In the genomic region with DNA sequence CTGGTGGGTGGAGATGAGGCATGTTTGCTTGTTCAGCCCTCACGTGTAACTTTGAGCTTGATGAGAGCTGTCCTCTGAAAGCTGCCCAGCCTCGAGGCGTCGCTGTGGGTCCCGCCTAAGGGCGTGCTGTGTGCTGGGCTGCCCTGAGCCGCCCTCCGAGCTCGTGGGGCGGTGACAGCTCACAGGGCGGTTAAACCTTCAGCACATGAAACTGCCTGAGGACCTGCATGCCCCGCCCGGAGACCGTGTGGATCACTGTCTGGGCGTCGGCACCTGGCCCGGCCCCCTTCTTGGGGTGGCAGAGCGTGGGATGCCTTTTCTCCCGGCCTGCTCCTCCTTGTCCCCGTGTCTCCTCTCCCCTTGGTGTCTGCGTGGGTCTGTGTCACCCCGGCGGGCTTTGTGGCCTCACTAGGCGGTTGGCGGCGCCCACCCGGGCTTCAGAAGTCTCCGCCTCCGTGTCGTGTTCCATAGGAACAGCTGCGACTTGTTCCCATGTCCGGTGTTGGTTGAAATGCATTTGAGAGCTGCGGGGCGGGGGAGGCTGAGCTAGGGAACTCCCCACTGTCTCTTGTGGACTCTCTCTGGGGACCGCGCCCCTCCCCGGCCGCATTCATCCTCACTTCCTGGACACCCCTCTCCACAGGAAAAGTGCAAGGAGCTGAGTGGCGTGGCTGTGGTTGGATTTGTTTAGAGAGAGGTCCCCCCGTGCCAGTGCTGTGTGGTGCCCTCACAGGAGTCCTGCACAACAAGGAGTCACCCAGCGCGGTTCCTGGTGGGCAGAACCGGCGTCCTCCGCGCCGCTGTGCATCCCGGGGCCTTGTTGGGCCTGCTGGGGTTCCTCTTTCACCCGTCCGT, we compare ENCODE assay signal across 21 cellular contexts. TPM values are rescaled to one million over a fixed set of nuclear protein-coding genes. Genes with fewer than 3 reads are reported as not detected.
A peak's percentile ranks its signal among the peaks of the same experiment; 100 is the strongest.
DNase-seq lines count a peak whose midpoint lies in the region; ATAC-seq lines count a peak whose summit lies in the region.
"Had no signal": no experiment of that assay in that cellular context is flagged by ENCODE, and none has a peak within 500 bp of the region (broad histone marks: within the 10 kb centered on the region; RNA-seq: fewer than 3 reads in every experiment).

No MANE protein-coding gene starts in this region.

- H3K27ac Mint-ChIP-seq in activated T-cell treated with anti-CD3 and anti-CD28 coated beads, Interleukin-2, amount 50 U/mL, for 24 hours: peak overlapping the region; percentile 29
- peak overlapping the region; percentile 51 for H3K27ac Mint-ChIP-seq in stimulated activated naive B cell treated with anti-CD40 and anti-IgM and Interleukin-4, amounts not matched to agents 10 μg/mL and 1 μg/mL and 100 μg/mL, for 72 hours
- H3K27ac Mint-ChIP-seq: activated CD4-positive, alpha-beta T cell treated with anti-CD3 and anti-CD28 coated beads for 36 hours; activated naive CD8-positive, alpha-beta T cell treated with anti-CD3 and anti-CD28 coated beads, Interleukin-2, amount 10 ng/mL, durations not matched to agents 7 days and 5 days; CD8-positive, alpha-beta T cell had no signal

- no peak overlapping the region for H3K4me3 Mint-ChIP-seq in activated T-cell treated with anti-CD3 and anti-CD28 coated beads, Interleukin-2, amount 50 U/mL, for 24 hours
- no peak overlapping the region for H3K4me3 Mint-ChIP-seq in stimulated activated naive B cell treated with anti-CD40 and anti-IgM and Interleukin-4, amounts not matched to agents 10 μg/mL and 1 μg/mL and 100 μg/mL, for 72 hours
- H3K4me3 Mint-ChIP-seq: activated CD4-positive, alpha-beta T cell treated with anti-CD3 and anti-CD28 coated beads for 36 hours; activated naive CD8-positive, alpha-beta T cell treated with anti-CD3 and anti-CD28 coated beads, Interleukin-2, amount 10 ng/mL, durations not matched to agents 7 days and 5 days; CD8-positive, alpha-beta T cell had no signal

- H3K27me3 Mint-ChIP-seq in activated T-cell treated with anti-CD3 and anti-CD28 coated beads, Interleukin-2, amount 50 U/mL, for 24 hours: no peaks in the 10 kb centered on the region
- H3K27me3 Mint-ChIP-seq in stimulated activated naive B cell treated with anti-CD40 and anti-IgM and Interleukin-4, amounts not matched to agents 10 μg/mL and 1 μg/mL and 100 μg/mL, for 72 hours: no peaks in the 10 kb centered on the region
- H3K27me3 Mint-ChIP-seq: activated CD4-positive, alpha-beta T cell treated with anti-CD3 and anti-CD28 coated beads for 36 hours; activated naive CD8-positive, alpha-beta T cell treated with anti-CD3 and anti-CD28 coated beads, Interleukin-2, amount 10 ng/mL, durations not matched to agents 7 days and 5 days; naive thymus-derived CD8-positive, alpha-beta T cell had no signal

- ATAC-seq in left lobe of liver (no peak), GM21723 (IDR thresholded peaks at IDR 0.05; ENCODE audit: unreplicated experiment) (no peak)
- no peak for ATAC-seq in stimulated activated naive B cell treated with anti-CD40 and anti-IgM and Interleukin-4, amounts not matched to agents 10 μg/mL and 1 μg/mL and 100 μg/mL, for 72 hours (replicated peaks)
- ATAC-seq: A549; activated CD4-positive, alpha-beta T cell treated with anti-CD3 and anti-CD28 coated beads for 36 hours; CD8-positive, alpha-beta T cell had no signal

- no peaks in the 10 kb centered on the region for H3K9me3 Mint-ChIP-seq in activated T-cell treated with anti-CD3 and anti-CD28 coated beads, Interleukin-2, amount 50 U/mL, for 24 hours
- H3K9me3 Mint-ChIP-seq in stimulated activated naive B cell treated with anti-CD40 and anti-IgM and Interleukin-4, amounts not matched to agents 10 μg/mL and 1 μg/mL and 100 μg/mL, for 72 hours: peaks cover 0 to 2% of the 10 kb centered on the region in 2 donors
- H3K9me3 Mint-ChIP-seq: activated naive CD8-positive, alpha-beta T cell treated with anti-CD3 and anti-CD28 coated beads, Interleukin-2, amount 10 ng/mL, durations not matched to agents 7 days and 5 days; CD8-positive, alpha-beta T cell; naive thymus-derived CD8-positive, alpha-beta T cell had no signal

- no peak for DNase-seq in activated T-cell treated with anti-CD3 and anti-CD28 coated beads, Interleukin-2, amount 50 U/mL, for 24 hours
- DNase-seq in activated T-cell treated with anti-CD3 and anti-CD28 coated beads, Interleukin-2, amount 50 U/mL, for 48 hours: no peak
- DNase-seq in HUDEP-2 (lab: John Stamatoyannopoulos, UW; ENCODE audit: unreplicated experiment in 76 of 76): peak in 69 of 76 experiments; percentile 0 to 69 (median 28)
- peak; percentile 42 for DNase-seq in left lobe of liver (ENCODE audit: low spot score)
- no peak for DNase-seq in stimulated activated naive B cell treated with anti-CD40 and anti-IgM and Interleukin-4, amounts not matched to agents 10 μg/mL and 1 μg/mL and 100 μg/mL, for 72 hours
- DNase-seq in kidney tubule cell (ENCODE audit: low spot score): no peak
- DNase-seq in NCI-H2227 (lab: John Stamatoyannopoulos, UW; ENCODE audit: unreplicated experiment): no peak
- DNase-seq: activated CD4-positive, alpha-beta T cell treated with anti-CD3 and anti-CD28 coated beads for 36 hours; effector memory CD4-positive, alpha-beta T cell; foreskin fibroblast; left ventricle myocardium inferior; Right ventricle myocardium superior; transverse colon had no signal

- H3K36me3 Mint-ChIP-seq in activated T-cell treated with anti-CD3 and anti-CD28 coated beads, Interleukin-2, amount 50 U/mL, for 24 hours (ENCODE audit: low read depth): peaks cover 92% of the 10 kb centered on the region
- peaks cover 62 to 75% of the 10 kb centered on the region in 2 donors for H3K36me3 Mint-ChIP-seq in stimulated activated naive B cell treated with anti-CD40 and anti-IgM and Interleukin-4, amounts not matched to agents 10 μg/mL and 1 μg/mL and 100 μg/mL, for 72 hours

- H3K4me1 Mint-ChIP-seq in activated T-cell treated with anti-CD3 and anti-CD28 coated beads, Interleukin-2, amount 50 U/mL, for 24 hours (ENCODE audit: low read depth): peaks cover 31% of the 10 kb centered on the region
- H3K4me1 Mint-ChIP-seq in stimulated activated naive B cell treated with anti-CD40 and anti-IgM and Interleukin-4, amounts not matched to agents 10 μg/mL and 1 μg/mL and 100 μg/mL, for 72 hours: peaks cover 9 to 21% of the 10 kb centered on the region in 2 donors

RNA-seq across cellular contexts. Expression of gene AKAP17A, which starts 6.8 kb away (rescaled TPM):
- 35.6 TPM for total RNA-seq in left lobe of liver

RNA-seq across cellular contexts. Expression of gene ASMT, which starts 16.6 kb away (rescaled TPM):
- total RNA-seq in left lobe of liver: not detected
- total RNA-seq: activated naive CD8-positive, alpha-beta T cell treated with anti-CD3 and anti-CD28 coated beads, Interleukin-2, amount 10 ng/mL, durations not matched to agents 7 days and 5 days; cardiac muscle cell; left ventricle myocardium inferior; naive thymus-derived CD8-positive, alpha-beta T cell; renal cortical epithelial cell; Right ventricle myocardium superior; T-helper 2 cell treated with Interferon-gamma antibody and Interleukin-4, amounts not matched to agents 100 ng/mL and 5 ng/mL, for 36 hours; transverse colon had no signal

Comparison
In these comparisons a context has a peak if more than half of its experiments do, and no peak if none do; other contexts are left out.
1. DNase-seq: peak in HUDEP-2 (69 of 76) and left lobe of liver (single experiment); none in activated T-cell treated with anti-CD3 and anti-CD28 coated beads, Interleukin-2, amount 50 U/mL, for 24 hours (single experiment), activated T-cell treated with anti-CD3 and anti-CD28 coated beads, Interleukin-2, amount 50 U/mL, for 48 hours (0 of 2), stimulated activated naive B cell treated with anti-CD40 and anti-IgM and Interleukin-4, amounts not matched to agents 10 μg/mL and 1 μg/mL and 100 μg/mL, for 72 hours (single experiment), kidney tubule cell (single experiment) and NCI-H2227 (single experiment).